ENCODE assay signal across 1 cellular context in the genomic region with DNA sequence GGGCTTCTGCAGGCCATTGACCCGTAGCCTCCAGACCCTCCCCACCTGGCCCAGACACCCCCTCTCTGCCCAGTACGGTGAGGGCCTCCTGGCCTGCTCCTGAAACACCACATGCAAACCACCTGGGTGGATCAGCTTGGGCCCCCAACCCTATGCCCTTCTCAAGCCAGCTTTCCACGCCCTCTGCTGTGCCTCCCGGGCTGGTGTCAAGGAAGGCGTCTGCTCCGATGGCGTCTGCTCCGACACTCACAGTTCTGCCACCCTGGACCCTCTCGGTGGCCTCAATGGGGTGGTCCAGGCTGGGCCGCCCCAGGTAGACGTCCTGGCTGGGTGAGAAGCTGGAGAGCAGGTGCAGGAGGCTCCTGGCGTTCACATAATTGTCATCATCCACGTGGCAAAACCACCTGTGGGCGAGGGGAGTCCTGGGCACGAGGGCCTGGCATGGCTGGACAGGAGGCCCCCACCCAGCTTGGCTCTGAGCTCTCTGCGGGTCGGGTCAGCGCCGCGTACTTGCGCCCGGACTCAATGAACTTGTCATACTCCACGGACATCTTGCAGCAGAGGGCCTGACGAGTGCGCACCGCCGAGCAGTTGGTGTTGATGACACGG.
TF ChIP-seq lines count a peak whose summit lies in the region.

No MANE protein-coding gene starts in this region.

TF ChIP-seq in A549, 52 proteins besides CTCF, POLR2A, EP300 and RAD21 (continued from another document):
- TF ChIP-seq, protein P1, sequence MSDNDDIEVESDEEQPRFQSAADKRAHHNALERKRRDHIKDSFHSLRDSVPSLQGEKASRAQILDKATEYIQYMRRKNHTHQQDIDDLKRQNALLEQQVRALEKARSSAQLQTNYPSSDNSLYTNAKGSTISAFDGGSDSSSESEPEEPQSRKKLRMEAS (IDR thresholded peaks at IDR 0.05), result no peak
- TF ChIP-seq RNF2 (IDR thresholded peaks at IDR 0.05; ENCODE audit: borderline replicate concordance, low read depth) (no peak), MAZ (IDR thresholded peaks at IDR 0.05; ENCODE audit: borderline replicate concordance, low read depth, low read length) (no peak), KDM1A (IDR thresholded peaks at IDR 0.05; ENCODE audit: low read depth) (no peak), RCOR1 (IDR thresholded peaks at IDR 0.05; ENCODE audit: low read depth, low read length) (no peak), MYC (IDR thresholded peaks at IDR 0.05; ENCODE audit: borderline replicate concordance, low read length) (no peak), CHD4 (IDR thresholded peaks at IDR 0.05; ENCODE audit: borderline replicate concordance) (no peak), PHF8 (IDR thresholded peaks at IDR 0.05; ENCODE audit: borderline replicate concordance, low read depth) (no peak), ESRRA (IDR thresholded peaks at IDR 0.05; ENCODE audit: borderline replicate concordance, low read length) (no peak), GATA3 (IDR thresholded peaks at IDR 0.05; ENCODE audit: borderline replicate concordance) (no peak), TFCP2L1 (CRISPR knock-in tag; IDR thresholded peaks at IDR 0.05) (no peak), KDM5A (IDR thresholded peaks at IDR 0.05) (no peak)
- TF ChIP-seq, protein P2, sequence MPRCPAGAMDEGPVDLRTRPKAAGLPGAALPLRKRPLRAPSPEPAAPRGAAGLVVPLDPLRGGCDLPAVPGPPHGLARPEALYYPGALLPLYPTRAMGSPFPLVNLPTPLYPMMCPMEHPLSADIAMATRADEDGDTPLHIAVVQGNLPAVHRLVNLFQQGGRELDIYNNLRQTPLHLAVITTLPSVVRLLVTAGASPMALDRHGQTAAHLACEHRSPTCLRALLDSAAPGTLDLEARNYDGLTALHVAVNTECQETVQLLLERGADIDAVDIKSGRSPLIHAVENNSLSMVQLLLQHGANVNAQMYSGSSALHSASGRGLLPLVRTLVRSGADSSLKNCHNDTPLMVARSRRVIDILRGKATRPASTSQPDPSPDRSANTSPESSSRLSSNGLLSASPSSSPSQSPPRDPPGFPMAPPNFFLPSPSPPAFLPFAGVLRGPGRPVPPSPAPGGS (IDR thresholded peaks at IDR 0.05), result no peak
